In genomic region chr1:226722240-226722900, GRCh38 we compare ENCODE assay signal across 1 cellular context.
TF ChIP-seq lines count a peak whose summit lies in the region.

No MANE protein-coding gene starts in this region.

TF ChIP-seq in GM23338, 12 proteins besides CTCF, POLR2A, EP300 and RAD21 (continued from another document):
- TF ChIP-seq ZNF462 (CRISPR knock-in tag; IDR thresholded peaks at IDR 0.05) = no peak
- no peak for TF ChIP-seq REST (IDR thresholded peaks at IDR 0.05; ENCODE audit: unreplicated experiment)
- no peak for TF ChIP-seq ZNF331 (CRISPR knock-in tag; IDR thresholded peaks at IDR 0.05; ENCODE audit: low read depth)
